Comparison of ENCODE assay signal across 20 cellular contexts in genomic region chr3:128228366-128228910, GRCh38.
"Had no signal": no experiment of that assay in that cellular context is flagged by ENCODE, and none has a peak within 500 bp of the region (broad histone marks: within the 10 kb centered on the region; RNA-seq: fewer than 3 reads in every experiment).

No MANE protein-coding gene starts in this region.

- H3K27ac Mint-ChIP-seq: memory B cell, nephron progenitor cell, type B pancreatic cell had no signal

- H3K9me3 Mint-ChIP-seq: immature natural killer cell, type B pancreatic cell had no signal

- FAIRE-seq: colon, keratinocyte, small intestine, urothelium cell line had no signal

- H3K27me3 Mint-ChIP-seq: memory B cell, type B pancreatic cell had no signal

- H3K4me1 ChIP-seq: foreskin keratinocyte, right atrium auricular region had no signal

- H3K4me3 ChIP-seq: left ventricle myocardium inferior, lower lobe of right lung, ovary, right atrium auricular region, stomach had no signal

- ATAC-seq: foreskin keratinocyte, lower lobe of right lung had no signal

- H3K36me3 Mint-ChIP-seq: type B pancreatic cell had no signal

- H3K27ac ChIP-seq: foreskin keratinocyte, lower lobe of right lung, right atrium auricular region had no signal

- DNase-seq: dermis blood vessel endothelial cell; foreskin keratinocyte; immature natural killer cell; left ventricle myocardium inferior; lower lobe of right lung; midbrain; nephron progenitor cell; small intestine; stimulated activated CD4-positive, alpha-beta T cell treated with anti-CD3 and anti-CD28 coated beads, Interleukin-12 subunit alpha, Interleukin-12 subunit beta, amount 100 ng/mL, for 4 hours; stimulated activated naive CD4-positive, alpha-beta T cell; stomach; substantia nigra had no signal

- H3K27me3 ChIP-seq: foreskin keratinocyte, ovary, right atrium auricular region, stomach had no signal

- H3K36me3 ChIP-seq: left ventricle myocardium inferior, lower lobe of right lung, ovary, right atrium auricular region, stomach, thoracic aorta had no signal

- H3K9me3 ChIP-seq: ovary, thoracic aorta had no signal

- H3K4me3 Mint-ChIP-seq: immature natural killer cell, memory B cell, nephron progenitor cell, type B pancreatic cell had no signal
